Comparison of ENCODE assay signal across 8 cellular contexts in the genomic region with DNA sequence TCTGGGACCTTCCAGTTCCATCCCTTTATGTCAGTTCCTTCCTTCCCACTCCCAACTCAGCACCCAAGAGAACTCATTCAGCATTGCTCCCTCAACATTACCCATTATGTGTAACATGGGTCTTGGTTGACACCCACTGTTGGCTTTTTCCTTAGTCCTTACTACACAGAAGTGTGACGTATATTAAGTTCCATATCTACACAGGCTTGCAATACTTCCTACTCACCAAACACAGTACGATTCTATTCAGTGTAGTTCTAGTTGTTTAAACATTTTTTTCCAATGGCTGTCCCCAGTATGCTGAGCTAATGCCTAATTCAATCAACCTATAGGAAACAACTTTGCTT. TPM values are rescaled to one million over a fixed set of nuclear protein-coding genes. Genes with fewer than 3 reads are reported as not detected.
DNase-seq lines count a peak whose midpoint lies in the region; ATAC-seq and TF ChIP-seq lines count a peak whose summit lies in the region.

No MANE protein-coding gene starts in this region.

- H3K4me1 Mint-ChIP-seq in MCF 10A (ENCODE audit: insufficient read depth, unreplicated experiment) (peaks cover 46% of the 10 kb centered on the region), osteocyte (ENCODE audit: unreplicated experiment) (peaks cover 51% of the 10 kb centered on the region)

- H3K27ac Mint-ChIP-seq in MCF 10A (ENCODE audit: low read depth, unreplicated experiment) (peak overlapping the region; percentile 90), osteocyte (ENCODE audit: unreplicated experiment) (peak overlapping the region; percentile 93)

- POLR2A ChIA-PET in MCF 10A (lab: Yijun Ruan, JAX), result interaction anchor here (0.6 to 4.3 kb wide), 8 partner anchors 11 to 73 kb away, joined by 3 to 35 read pairs (median 4); a partner anchor contains a TSS

- H3K27me3 Mint-ChIP-seq in MCF 10A (ENCODE audit: insufficient read depth, unreplicated experiment) (no peaks in the 10 kb centered on the region), osteocyte (ENCODE audit: unreplicated experiment) (no peaks in the 10 kb centered on the region)

- TF ChIP-seq CTCF in MCF 10A (IDR thresholded peaks at IDR 0.05; ENCODE audit: unreplicated experiment), result no peak
- no peak for TF ChIP-seq CTCF in osteocyte (IDR thresholded peaks at IDR 0.05)

- intact Hi-C loops in MCF 10A (cut with micrococcal nuclease), result loop anchor here (10.0 kb wide), 1 partner anchor 178 kb away; no protein-coding TSS in a partner anchor
- intact Hi-C loops in head of caudate nucleus (cut with DNase I), result no loop called here
- intact Hi-C loops in posterior cingulate gyrus (cut with DNase I), result no loop called here

- DNase-seq in MCF 10A (ENCODE audit: unreplicated experiment), result no peak
- no peak for DNase-seq in osteocyte (ENCODE audit: extremely low spot score, unreplicated experiment)
- DNase-seq in head of caudate nucleus, result no peak
- no peak for DNase-seq in posterior cingulate gyrus
- no peak for DNase-seq in NCI-H1417 (lab: John Stamatoyannopoulos, UW)
- DNase-seq in GM19240 (ENCODE audit: insufficient read length, low spot score), result no peak

- TSS peak; percentile 70 for BruUV-seq in MCF 10A (replicated peaks; lab: Mats Ljungman, UMichigan)

- ATAC-seq in GM19395 (IDR thresholded peaks at IDR 0.05; ENCODE audit: unreplicated experiment) (peak; percentile 36), HG03159 (IDR thresholded peaks at IDR 0.05; ENCODE audit: unreplicated experiment) (peak; percentile 5)

- no peaks in the 10 kb centered on the region for H3K36me3 Mint-ChIP-seq in MCF 10A (ENCODE audit: insufficient read depth, unreplicated experiment)
- no peaks in the 10 kb centered on the region for H3K36me3 Mint-ChIP-seq in osteocyte (ENCODE audit: unreplicated experiment)

- CTCF ChIA-PET in MCF 10A (lab: Yijun Ruan, JAX), result interaction anchor here (0.6 kb wide), 1 partner anchor 40 kb away, joined by 3 read pairs; no protein-coding TSS in a partner anchor

- H3K4me3 Mint-ChIP-seq in MCF 10A (ENCODE audit: unreplicated experiment), result peak overlapping the region; percentile 14
- peak overlapping the region; percentile 6 for H3K4me3 Mint-ChIP-seq in osteocyte (ENCODE audit: unreplicated experiment)

- H3K9me3 Mint-ChIP-seq in MCF 10A (ENCODE audit: unreplicated experiment), result no peaks in the 10 kb centered on the region
- H3K9me3 Mint-ChIP-seq in osteocyte (ENCODE audit: unreplicated experiment), result peaks cover 7% of the 10 kb centered on the region

RNA-seq across cellular contexts. Expression of a gene that starts 37.7 kb away (rescaled TPM):
- total RNA-seq in MCF 10A (2022) (14.6 and 22.9 TPM in 2 replicates), osteocyte (12.8 and 13.3 TPM in 2 replicates)
